In the genomic region with DNA sequence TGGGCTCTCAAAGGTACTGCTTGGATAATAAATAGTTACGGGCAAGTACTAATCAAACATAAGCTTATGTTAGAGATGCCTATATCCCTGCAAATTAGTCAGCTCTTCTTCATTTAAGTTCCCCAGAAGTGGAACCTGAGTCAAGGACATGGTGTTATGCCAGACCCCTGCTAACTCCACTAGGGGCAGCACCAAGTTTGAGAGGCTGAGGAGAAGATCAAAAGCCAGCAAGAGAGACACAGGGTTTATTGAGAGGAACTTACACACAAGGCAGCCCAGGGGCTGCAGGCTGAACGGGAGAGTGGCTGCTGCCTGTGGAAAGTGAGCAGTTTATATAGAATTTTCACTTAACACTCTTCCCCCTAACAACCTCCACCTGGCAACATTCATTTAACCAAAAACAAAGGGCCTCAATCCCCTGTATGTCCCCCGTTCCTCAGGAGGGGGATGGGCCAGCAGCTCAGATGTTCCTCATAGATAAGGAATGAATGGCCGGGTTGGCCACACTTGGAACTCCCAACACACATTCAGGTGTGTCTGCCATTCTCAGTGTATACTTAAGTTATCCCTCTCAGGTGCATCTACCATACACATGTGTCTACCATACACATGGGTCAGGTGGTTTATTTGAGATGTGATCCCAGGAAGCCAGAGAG, we compare ENCODE assay signal across 9 cellular contexts.
A peak's percentile ranks its signal among the peaks of the same experiment; 100 is the strongest.
DNase-seq lines count a peak whose midpoint lies in the region; ATAC-seq and TF ChIP-seq lines count a peak whose summit lies in the region.
"Had no signal": no experiment of that assay in that cellular context is flagged by ENCODE, and none has a peak within 500 bp of the region (broad histone marks: within the 10 kb centered on the region; RNA-seq: fewer than 3 reads in every experiment).

No MANE protein-coding gene starts in this region.

- no peaks in the 10 kb centered on the region for H3K9me3 Mint-ChIP-seq in activated CD4-positive, alpha-beta T cell treated with anti-CD3 and anti-CD28 coated beads, Interleukin-2, amount 10 ng/mL, durations not matched to agents 24 days and 14 days
- H3K9me3 Mint-ChIP-seq: activated naive CD4-positive, alpha-beta T cell treated with anti-CD3 and anti-CD28 coated beads, Interleukin-2, amount 50 U/mL, for 72 hours had no signal

- no peak overlapping the region for H3K4me3 ChIP-seq in BJ (ENCODE audit: low read depth, low read length)
- no peak overlapping the region for H3K4me3 ChIP-seq in iPS DF 6.9 (ENCODE audit: low read length)
- H3K4me3 ChIP-seq in aorta (ENCODE audit: low read length in 2 of 2) = no peak overlapping the region

- CTCF ChIA-PET in BJ (lab: Yijun Ruan, JAX) = interaction anchor here (1.3 to 2.0 kb wide), 6 partner anchors 8 to 40 kb away, joined by 3 to 7 read pairs (median 5); no protein-coding TSS in a partner anchor

- TF ChIP-seq CTCF in BJ (IDR thresholded peaks at IDR 0.05; ENCODE audit: insufficient read depth, low read depth, low read length) = peak; percentile 74

- H3K27me3 Mint-ChIP-seq in activated CD4-positive, alpha-beta T cell treated with anti-CD3 and anti-CD28 coated beads, Interleukin-2, amount 10 ng/mL, durations not matched to agents 24 days and 14 days = peaks cover 3% of the 10 kb centered on the region

- intact Hi-C loops in aorta (cut with DNase I) = no loop called here
- intact Hi-C loops in activated CD4-positive, alpha-beta T cell treated with anti-CD3 and anti-CD28 coated beads, Interleukin-2, amount 10 ng/mL, durations not matched to agents 24 days and 14 days (cut with micrococcal nuclease) = no loop called here

- DNase-seq in BJ (ENCODE audit: low read depth) (no peak), H4 (ENCODE audit: low spot score) (peak; percentile 55), SK-N-DZ (ENCODE audit: low spot score) (peak; percentile 38), iPS DF 6.9 (ENCODE audit: low read depth, low spot score) (peak; percentile 25), aorta (no peak), cerebellar nuclear complex (lab: John Stamatoyannopoulos, UW) (no peak), SHP77 (lab: John Stamatoyannopoulos, UW) (no peak)
- DNase-seq in activated CD4-positive, alpha-beta T cell treated with anti-CD3 and anti-CD28 coated beads, Interleukin-2, amount 10 ng/mL, durations not matched to agents 24 days and 14 days = no peak

- H3K27ac ChIP-seq in iPS DF 6.9 (ENCODE audit: low read length) (no peak overlapping the region), aorta (ENCODE audit: low read depth in 1 of 2, low read length in 2 of 2) (no peak overlapping the region)

- ATAC-seq in aorta (ENCODE audit: low FRiP score) = no peak

- H3K36me3 ChIP-seq in BJ (ENCODE audit: control insufficient read depth, insufficient read depth, low read length) (no peaks in the 10 kb centered on the region), iPS DF 6.9 (ENCODE audit: control insufficient read depth, insufficient read depth, low read length) (no peaks in the 10 kb centered on the region), aorta (ENCODE audit: control insufficient read depth in 1 of 2, insufficient read depth in 2 of 2, low read length in 1 of 2) (no peaks in the 10 kb centered on the region)

- H3K4me3 Mint-ChIP-seq in activated CD4-positive, alpha-beta T cell treated with anti-CD3 and anti-CD28 coated beads, Interleukin-2, amount 10 ng/mL, durations not matched to agents 24 days and 14 days = no peak overlapping the region

- no peak overlapping the region for H3K27ac Mint-ChIP-seq in activated CD4-positive, alpha-beta T cell treated with anti-CD3 and anti-CD28 coated beads, Interleukin-2, amount 10 ng/mL, durations not matched to agents 24 days and 14 days
- H3K27ac Mint-ChIP-seq: activated naive CD4-positive, alpha-beta T cell treated with anti-CD3 and anti-CD28 coated beads, Interleukin-2, amount 50 U/mL, for 72 hours had no signal

- H3K27me3 ChIP-seq in BJ (ENCODE audit: control insufficient read depth, insufficient read depth, low read length) = no peaks in the 10 kb centered on the region
- H3K27me3 ChIP-seq in iPS DF 6.9 (ENCODE audit: control insufficient read depth, insufficient read depth, low read length) = no peaks in the 10 kb centered on the region
- no peaks in the 10 kb centered on the region for H3K27me3 ChIP-seq in aorta (ENCODE audit: control insufficient read depth in 1 of 2, insufficient read depth in 2 of 2, low read length in 1 of 2)

- no peaks in the 10 kb centered on the region for H3K36me3 Mint-ChIP-seq in activated CD4-positive, alpha-beta T cell treated with anti-CD3 and anti-CD28 coated beads, Interleukin-2, amount 10 ng/mL, durations not matched to agents 24 days and 14 days (ENCODE audit: low read depth)
- H3K36me3 Mint-ChIP-seq: activated naive CD4-positive, alpha-beta T cell treated with anti-CD3 and anti-CD28 coated beads, Interleukin-2, amount 50 U/mL, for 72 hours had no signal

- H3K4me1 ChIP-seq in iPS DF 6.9 (ENCODE audit: control insufficient read depth, insufficient read depth, low read length) (no peaks in the 10 kb centered on the region), aorta (ENCODE audit: control insufficient read depth in 1 of 2, insufficient read depth in 2 of 2, low read length in 2 of 2) (no peaks in the 10 kb centered on the region)

- POLR2A ChIA-PET in BJ (lab: Charles Lee) = no interaction called here

- no CpG with 5 or more reads among the region's 4 CpGs for WGBS in iPS DF 6.9 (ENCODE audit: insufficient coverage, insufficient read length)
- WGBS in aorta, 2 donors = 63 to 75% methylated on average over 4 of the region's 4 CpGs

- H3K9me3 ChIP-seq in iPS DF 6.9 (ENCODE audit: control insufficient read depth, insufficient read depth, low read length) (no peaks in the 10 kb centered on the region), aorta (ENCODE audit: control insufficient read depth, low read length) (no peaks in the 10 kb centered on the region)

- H3K4me1 Mint-ChIP-seq in activated CD4-positive, alpha-beta T cell treated with anti-CD3 and anti-CD28 coated beads, Interleukin-2, amount 10 ng/mL, durations not matched to agents 24 days and 14 days = no peaks in the 10 kb centered on the region

Comparison
In these comparisons a context has a peak if more than half of its experiments do, and no peak if none do; other contexts are left out.
1. DNase-seq: peak in H4 (single experiment), SK-N-DZ (single experiment) and iPS DF 6.9 (single experiment); none in BJ (single experiment), aorta (0 of 2), activated CD4-positive, alpha-beta T cell treated with anti-CD3 and anti-CD28 coated beads, Interleukin-2, amount 10 ng/mL, durations not matched to agents 24 days and 14 days (single experiment), cerebellar nuclear complex (0 of 2) and SHP77 (0 of 2).